15 cellular contexts compared by ENCODE assay signal in genomic region chr16:84611041-84611440, GRCh38. TPM values are rescaled to one million over a fixed set of nuclear protein-coding genes. Genes with fewer than 3 reads are reported as not detected.
DNase-seq lines count a peak whose midpoint lies in the region; TF ChIP-seq lines count a peak whose summit lies in the region.
"Had no signal": no experiment of that assay in that cellular context is flagged by ENCODE, and none has a peak within 500 bp of the region (broad histone marks: within the 10 kb centered on the region; RNA-seq: fewer than 3 reads in every experiment).

No MANE protein-coding gene starts in this region.

- H3K36me3 Mint-ChIP-seq in T-helper 1 cell treated with Interleukin-12 subunit alpha and Interleukin-12 subunit beta and Interleukin-4 antibody, amounts not matched to agents 30 μg/mL and 1 μg/mL, for 36 hours (ENCODE audit: low read depth): peaks cover 85% of the 10 kb centered on the region
- peaks cover 80% of the 10 kb centered on the region for H3K36me3 Mint-ChIP-seq in activated T-helper 1 cell treated with anti-CD3 and anti-CD28 coated beads, Interleukin-12 subunit alpha, Interleukin-12 subunit beta, Interleukin-2, Interleukin-4 antibody, amounts not matched to agents 30 ng/mL and 10 ng/mL and 1 ng/mL, durations not matched to agents 14 hours and 24 hours and 36 hours (ENCODE audit: low read depth)

- no peak for TF ChIP-seq POLR2A in spleen (IDR thresholded peaks at IDR 0.05)

- H3K27ac Mint-ChIP-seq in T-helper 1 cell treated with Interleukin-12 subunit alpha and Interleukin-12 subunit beta and Interleukin-4 antibody, amounts not matched to agents 30 μg/mL and 1 μg/mL, for 36 hours: peak overlapping the region; percentile 86
- H3K27ac Mint-ChIP-seq in activated T-helper 1 cell treated with anti-CD3 and anti-CD28 coated beads, Interleukin-12 subunit alpha, Interleukin-12 subunit beta, Interleukin-2, Interleukin-4 antibody, amounts not matched to agents 30 ng/mL and 10 ng/mL and 1 ng/mL, durations not matched to agents 14 hours and 24 hours and 36 hours: peak overlapping the region; percentile 69
- H3K27ac Mint-ChIP-seq: progenitor cell of endocrine pancreas had no signal

- peak overlapping the region; percentile 36 for H3K4me3 Mint-ChIP-seq in T-helper 1 cell treated with Interleukin-12 subunit alpha and Interleukin-12 subunit beta and Interleukin-4 antibody, amounts not matched to agents 30 μg/mL and 1 μg/mL, for 36 hours
- peak overlapping the region; percentile 69 for H3K4me3 Mint-ChIP-seq in activated T-helper 1 cell treated with anti-CD3 and anti-CD28 coated beads, Interleukin-12 subunit alpha, Interleukin-12 subunit beta, Interleukin-2, Interleukin-4 antibody, amounts not matched to agents 30 ng/mL and 10 ng/mL and 1 ng/mL, durations not matched to agents 14 hours and 24 hours and 36 hours

- intact Hi-C loops in activated T-helper 1 cell treated with anti-CD3 and anti-CD28 coated beads, Interleukin-12 subunit alpha, Interleukin-12 subunit beta, Interleukin-2, Interleukin-4 antibody, amounts not matched to agents 30 ng/mL and 10 ng/mL and 1 ng/mL, durations not matched to agents 14 hours and 24 hours and 36 hours (cut with micrococcal nuclease): no loop called here
- intact Hi-C loops in spleen (cut with DNase I; ENCODE audit: low total_unique reads): loop anchor here (10.0 kb wide), 1 partner anchor 56 kb away; no protein-coding TSS in a partner anchor

- no peak overlapping the region for H3K4me3 ChIP-seq in spleen
- H3K4me3 ChIP-seq: heart left ventricle, lower lobe of right lung had no signal

- TF ChIP-seq CTCF in spleen (IDR thresholded peaks at IDR 0.05 in 8 of 11, conservative IDR thresholded peaks at IDR 0.05 in 3 of 11): no peak
- no peak for TF ChIP-seq CTCF in GM13976 (IDR thresholded peaks at IDR 0.05; ENCODE audit: borderline replicate concordance, control extremely low read depth, extremely low read depth, insufficient read depth, missing control alignments)

- H3K27me3 Mint-ChIP-seq in T-helper 1 cell treated with Interleukin-12 subunit alpha and Interleukin-12 subunit beta and Interleukin-4 antibody, amounts not matched to agents 30 μg/mL and 1 μg/mL, for 36 hours (ENCODE audit: low read depth): no peaks in the 10 kb centered on the region
- H3K27me3 Mint-ChIP-seq in activated T-helper 1 cell treated with anti-CD3 and anti-CD28 coated beads, Interleukin-12 subunit alpha, Interleukin-12 subunit beta, Interleukin-2, Interleukin-4 antibody, amounts not matched to agents 30 ng/mL and 10 ng/mL and 1 ng/mL, durations not matched to agents 14 hours and 24 hours and 36 hours (ENCODE audit: insufficient read depth): no peaks in the 10 kb centered on the region

- H3K4me1 Mint-ChIP-seq in T-helper 1 cell treated with Interleukin-12 subunit alpha and Interleukin-12 subunit beta and Interleukin-4 antibody, amounts not matched to agents 30 μg/mL and 1 μg/mL, for 36 hours (ENCODE audit: low read depth): peaks cover 85% of the 10 kb centered on the region
- H3K4me1 Mint-ChIP-seq in activated T-helper 1 cell treated with anti-CD3 and anti-CD28 coated beads, Interleukin-12 subunit alpha, Interleukin-12 subunit beta, Interleukin-2, Interleukin-4 antibody, amounts not matched to agents 30 ng/mL and 10 ng/mL and 1 ng/mL, durations not matched to agents 14 hours and 24 hours and 36 hours (ENCODE audit: low read depth): peaks cover 94% of the 10 kb centered on the region

- H3K4me1 ChIP-seq in spleen: peaks cover 82 to 100% (median 98%) of the 10 kb centered on the region in 6 donors

- H3K27me3 ChIP-seq in spleen (replicated peaks in 1 of 7): no peaks in the 10 kb centered on the region

- in situ Hi-C loops in GM13976 (cut with MboI; ENCODE audit: low sequenced_read_pairs, unreplicated experiment): loop anchor here (25.0 kb wide), 1 partner anchor 324 kb away; the partner anchor contains the start of gene WFDC1

- 45 to 83% (median 62%) methylated on average over 4 of the region's 4 CpGs for WGBS in spleen, 5 donors

- peak overlapping the region in 7 of 8 donors; percentile 36 to 95 (median 93) for H3K27ac ChIP-seq in spleen
- H3K27ac ChIP-seq: lower lobe of right lung had no signal

- H3K36me3 ChIP-seq in spleen: peaks cover 0 to 85% (median 9%) of the 10 kb centered on the region in 6 donors
- H3K36me3 ChIP-seq: lower lobe of right lung had no signal

- DNase-seq in T-helper 1 cell (no peak), fibroblast of peridontal ligament (ENCODE audit: extremely low read depth) (peak; percentile 92), spleen (no peak), GM13976 (ENCODE audit: low spot score) (no peak), NCI-H1694 (lab: John Stamatoyannopoulos, UW) (no peak), SW 1271 (lab: John Stamatoyannopoulos, UW) (no peak)
- no peak for DNase-seq in activated T-helper 1 cell treated with anti-CD3 and anti-CD28 coated beads, Interleukin-12 subunit alpha, Interleukin-12 subunit beta, Interleukin-2, Interleukin-4 antibody, amounts not matched to agents 30 ng/mL and 10 ng/mL and 1 ng/mL, durations not matched to agents 14 hours and 24 hours and 36 hours (ENCODE audit: low spot score)
- DNase-seq: heart left ventricle; KG1; lower lobe of right lung; NCI-H2107; PC-3; stimulated activated CD4-positive, alpha-beta T cell treated with anti-CD3 and anti-CD28 coated beads, Interleukin-4, amount 100 ng/mL, for 1 hour had no signal

- H3K9me3 Mint-ChIP-seq in T-helper 1 cell treated with Interleukin-12 subunit alpha and Interleukin-12 subunit beta and Interleukin-4 antibody, amounts not matched to agents 30 μg/mL and 1 μg/mL, for 36 hours: peaks cover 12% of the 10 kb centered on the region
- no peaks in the 10 kb centered on the region for H3K9me3 Mint-ChIP-seq in activated T-helper 1 cell treated with anti-CD3 and anti-CD28 coated beads, Interleukin-12 subunit alpha, Interleukin-12 subunit beta, Interleukin-2, Interleukin-4 antibody, amounts not matched to agents 30 ng/mL and 10 ng/mL and 1 ng/mL, durations not matched to agents 14 hours and 24 hours and 36 hours

- peaks cover 0 to 7% (median 3%) of the 10 kb centered on the region in 8 donors for H3K9me3 ChIP-seq in spleen
- H3K9me3 ChIP-seq: heart left ventricle, lower lobe of right lung had no signal

RNA-seq across cellular contexts. Expression of gene COTL1, which starts 6.8 kb away (rescaled TPM):
- total RNA-seq in activated T-helper 1 cell treated with anti-CD3 and anti-CD28 coated beads, Interleukin-12 subunit alpha, Interleukin-12 subunit beta, Interleukin-2, Interleukin-4 antibody, amounts not matched to agents 30 ng/mL and 10 ng/mL and 1 ng/mL, durations not matched to agents 14 hours and 24 hours and 36 hours: 531 and 535 TPM in 2 replicates
- total RNA-seq in spleen: 100 to 1,000 TPM; 284 to 655 (median 457) TPM
- 100 to 1,000 TPM; 298 to 449 (median 303) TPM for polyA plus RNA-seq in spleen

RNA-seq across cellular contexts. Expression of gene KLHL36, which starts 37.3 kb away (rescaled TPM):
- total RNA-seq in activated T-helper 1 cell treated with anti-CD3 and anti-CD28 coated beads, Interleukin-12 subunit alpha, Interleukin-12 subunit beta, Interleukin-2, Interleukin-4 antibody, amounts not matched to agents 30 ng/mL and 10 ng/mL and 1 ng/mL, durations not matched to agents 14 hours and 24 hours and 36 hours: 39.3 and 42.6 TPM in 2 replicates
- 10 to 100 TPM; 63.8 to 93.6 (median 73.6) TPM for total RNA-seq in spleen
- polyA plus RNA-seq in spleen: 10 to 100 TPM; 17.8 to 32.7 (median 24.8) TPM
